Comparison of ENCODE assay signal across 1 cellular context in genomic region chr1:46070164-46070814, GRCh38.
TF ChIP-seq lines count a peak whose summit lies in the region.

No MANE protein-coding gene starts in this region.

TF ChIP-seq in K562, 482 proteins besides CTCF, POLR2A, EP300 and RAD21 (continued from another document):
- TF ChIP-seq THAP7 (CRISPR knock-in tag; IDR thresholded peaks at IDR 0.05), result no peak
- TF ChIP-seq NR2C2 (CRISPR knock-in tag; IDR thresholded peaks at IDR 0.05), result no peak
- peak; percentile 40; the same call in 1 of the 2 replicates for TF ChIP-seq NR2C2 (tag; IDR thresholded peaks at IDR 0.05)
- 0 out of 2 replicates have a peak, but pooled peaks have one; percentile 11 for TF ChIP-seq TEAD2 (tag; IDR thresholded peaks at IDR 0.05)
- TF ChIP-seq SMARCE1 (IDR thresholded peaks at IDR 0.05), result peak; percentile 16; the same call in 1 of the 2 replicates
- no peak for TF ChIP-seq RUNX1 (IDR thresholded peaks at IDR 0.05; ENCODE audit: low read depth)
- TF ChIP-seq ZNF717 (CRISPR knock-in tag; IDR thresholded peaks at IDR 0.05), result no peak
- no peak for TF ChIP-seq PBX2 (CRISPR knock-in tag; IDR thresholded peaks at IDR 0.05; ENCODE audit: low read depth)
- TF ChIP-seq PBX2 (tag; conservative IDR thresholded peaks at IDR 0.05; ENCODE audit: low read depth), result peak; percentile 74
- TF ChIP-seq MEIS2 (IDR thresholded peaks at IDR 0.05; ENCODE audit: partially characterized antibody), result peak; percentile 51
- TF ChIP-seq ZNF766 (CRISPR knock-in tag; conservative IDR thresholded peaks at IDR 0.05), result peak; percentile 60; the same call in 1 of the 2 replicates
- TF ChIP-seq L3MBTL2 (IDR thresholded peaks at IDR 0.05), result peak; percentile 42; the same call in 1 of the 2 replicates
- TF ChIP-seq ZNF146 (CRISPR knock-in tag; IDR thresholded peaks at IDR 0.05; ENCODE audit: unreplicated experiment), result no peak
- TF ChIP-seq TRIM25 (IDR thresholded peaks at IDR 0.05; ENCODE audit: borderline replicate concordance), result no peak
- TF ChIP-seq RBM15 (IDR thresholded peaks at IDR 0.05; ENCODE audit: insufficient read depth, low read length), result no peak
- peak; percentile 24; the same call in 1 of the 2 replicates for TF ChIP-seq LEF1 (IDR thresholded peaks at IDR 0.05)
- no peak for TF ChIP-seq E2F6 (IDR thresholded peaks at IDR 0.05; ENCODE audit: borderline replicate concordance in 1 of 2, extremely low read depth in 1 of 2, insufficient read depth in 1 of 2, insufficient read length in 1 of 2, low read depth in 1 of 2, low read length in 1 of 2, poor library complexity in 1 of 2, severe bottlenecking in 1 of 2)
- no peak for TF ChIP-seq SRSF9 (IDR thresholded peaks at IDR 0.05; ENCODE audit: borderline replicate concordance, low read depth, low read length)
